ENCODE assay signal across 6 cellular contexts in genomic region chr16:16181748-16182147, GRCh38. TPM values are rescaled to one million over a fixed set of nuclear protein-coding genes. Genes with fewer than 3 reads are reported as not detected.
"Had no signal": no experiment of that assay in that cellular context is flagged by ENCODE, and none has a peak within 500 bp of the region (broad histone marks: within the 10 kb centered on the region; RNA-seq: fewer than 3 reads in every experiment).

No MANE protein-coding gene starts in this region.

RNA-seq across cellular contexts. Expression of gene ABCC6, which starts 41.5 kb away (rescaled TPM):
- total RNA-seq: activated CD4-positive, alpha-beta T cell treated with anti-CD3 and anti-CD28 coated beads, Interleukin-2, amount 10 ng/mL, durations not matched to agents 24 days and 14 days; activated CD8-positive, alpha-beta memory T cell treated with anti-CD3 and anti-CD28 coated beads for 36 hours; activated CD8-positive, alpha-beta T cell treated with anti-CD3 and anti-CD28 coated beads for 36 hours; activated naive CD8-positive, alpha-beta T cell treated with anti-CD3 and anti-CD28 coated beads for 36 hours; activated T-cell treated with anti-CD3 and anti-CD28 coated beads, Interleukin-2, amount 50 U/mL, for 72 hours; T-helper 2 cell treated with Interferon-gamma antibody and Interleukin-4, amounts not matched to agents 100 ng/mL and 5 ng/mL, for 36 hours had no signal
